Comparison of ENCODE assay signal across 11 cellular contexts in genomic region chr15:43920201-43920600, GRCh38.
DNase-seq lines count a peak whose midpoint lies in the region; ATAC-seq and TF ChIP-seq lines count a peak whose summit lies in the region.
"Had no signal": no experiment of that assay in that cellular context is flagged by ENCODE, and none has a peak within 500 bp of the region (broad histone marks: within the 10 kb centered on the region; RNA-seq: fewer than 3 reads in every experiment).

No MANE protein-coding gene starts in this region.

- DNase-seq in EH (ENCODE audit: low read depth) (peak; percentile 35), NCI-H226 (peak; percentile 49), fibroblast of the aortic adventitia (ENCODE audit: low read depth) (peak; percentile 69), superior temporal gyrus (ENCODE audit: extremely low spot score) (peak; percentile 60)
- DNase-seq in activated T-cell treated with anti-CD3 and anti-CD28 coated beads, Interleukin-2, amount 50 U/mL, for 4 hours: no peak
- DNase-seq: ACHN; CD4-positive, CD25-positive, alpha-beta regulatory T cell had no signal

- no peaks in the 10 kb centered on the region for H3K4me1 Mint-ChIP-seq in activated T-cell treated with anti-CD3 and anti-CD28 coated beads, Interleukin-2, amount 50 U/mL, for 4 hours (ENCODE audit: low read depth)
- H3K4me1 Mint-ChIP-seq: CD4-positive, CD25-positive, alpha-beta regulatory T cell had no signal

- no peak for ATAC-seq in activated T-cell treated with anti-CD3 and anti-CD28 coated beads, Interleukin-2, amount 50 U/mL, for 4 hours
- ATAC-seq in HG02610 (IDR thresholded peaks at IDR 0.05; ENCODE audit: unreplicated experiment) (no peak), HG02763 (IDR thresholded peaks at IDR 0.05; ENCODE audit: unreplicated experiment) (no peak)
- ATAC-seq: HCT116 had no signal

- H3K36me3 Mint-ChIP-seq in activated T-cell treated with anti-CD3 and anti-CD28 coated beads, Interleukin-2, amount 50 U/mL, for 4 hours (ENCODE audit: insufficient read depth): no peaks in the 10 kb centered on the region
- H3K36me3 Mint-ChIP-seq: CD4-positive, CD25-positive, alpha-beta regulatory T cell had no signal

- no peaks in the 10 kb centered on the region for H3K9me3 Mint-ChIP-seq in activated T-cell treated with anti-CD3 and anti-CD28 coated beads, Interleukin-2, amount 50 U/mL, for 4 hours
- H3K9me3 Mint-ChIP-seq: CD4-positive, CD25-positive, alpha-beta regulatory T cell had no signal

- TF ChIP-seq CTCF in fibroblast of the aortic adventitia (IDR thresholded peaks at IDR 0.05; ENCODE audit: insufficient read depth, low read length): no peak

- H3K4me3 Mint-ChIP-seq in activated T-cell treated with anti-CD3 and anti-CD28 coated beads, Interleukin-2, amount 50 U/mL, for 4 hours: no peak overlapping the region
- H3K4me3 Mint-ChIP-seq: CD4-positive, CD25-positive, alpha-beta regulatory T cell had no signal

- H3K4me3 ChIP-seq in fibroblast of the aortic adventitia (ENCODE audit: low read depth, low read length): no peak overlapping the region
- H3K4me3 ChIP-seq: BLaER1 treated with 17β-estradiol and CSF1 and Interleukin-3, amounts not matched to agents 10 nM and 100 nM had no signal

- H3K27me3 Mint-ChIP-seq in activated T-cell treated with anti-CD3 and anti-CD28 coated beads, Interleukin-2, amount 50 U/mL, for 4 hours (ENCODE audit: low read depth): no peaks in the 10 kb centered on the region
